19 cellular contexts compared by ENCODE assay signal in genomic region chr17:15180121-15180561, GRCh38.
"Had no signal": no experiment of that assay in that cellular context is flagged by ENCODE, and none has a peak within 500 bp of the region (broad histone marks: within the 10 kb centered on the region; RNA-seq: fewer than 3 reads in every experiment).

No MANE protein-coding gene starts in this region.

- H3K36me3 Mint-ChIP-seq: natural killer cell treated with Interleukin-12 subunit alpha and Interleukin-12 subunit beta and Interleukin-15 and Interleukin-18, amount 100 ng/mL, for 72 hours; type B pancreatic cell had no signal

- H3K4me3 ChIP-seq: coronary artery, heart right ventricle, prostate gland, suprapubic skin had no signal

- H3K27me3 ChIP-seq: heart right ventricle, suprapubic skin had no signal

- H3K27ac ChIP-seq: coronary artery, heart right ventricle, prostate gland, suprapubic skin had no signal

- H3K4me1 Mint-ChIP-seq: activated CD4-positive, alpha-beta memory T cell treated with anti-CD3 and anti-CD28 coated beads, Interleukin-2, amount 10 ng/mL, durations not matched to agents 7 days and 5 days; activated naive CD8-positive, alpha-beta T cell treated with anti-CD3 and anti-CD28 coated beads, Interleukin-2, amount 50 U/mL, for 24 hours had no signal

- DNase-seq: activated CD4-positive, alpha-beta memory T cell treated with anti-CD3 and anti-CD28 coated beads, Interleukin-2, amount 10 ng/mL, durations not matched to agents 7 days and 5 days; activated CD4-positive, alpha-beta T cell treated with anti-CD3 and anti-CD28 coated beads for 1 hour; activated CD8-positive, alpha-beta memory T cell treated with anti-CD3 and anti-CD28 coated beads, Interleukin-2, amount 50 U/mL, for 48 hours; activated naive CD4-positive, alpha-beta T cell treated with Interleukin-2 at 50 U/mL for 16 hours; activated naive CD8-positive, alpha-beta T cell treated with anti-CD3 and anti-CD28 coated beads, Interleukin-2, amount 50 U/mL, for 24 hours; effector CD4-positive, alpha-beta T cell; heart right ventricle; stimulated activated CD4-positive, alpha-beta T cell treated with anti-CD3 and anti-CD28 coated beads, Interleukin-2, amount 100 ng/mL, for 24 hours; stimulated activated naive CD4-positive, alpha-beta T cell treated with Interleukin-2 at 50 U/mL for 16 hours; T-helper 2 cell had no signal

- H3K27ac Mint-ChIP-seq: activated CD4-positive, alpha-beta memory T cell treated with anti-CD3 and anti-CD28 coated beads, Interleukin-2, amount 10 ng/mL, durations not matched to agents 7 days and 5 days; activated naive CD8-positive, alpha-beta T cell treated with anti-CD3 and anti-CD28 coated beads, Interleukin-2, amount 50 U/mL, for 24 hours; natural killer cell treated with Interleukin-12 subunit alpha and Interleukin-12 subunit beta and Interleukin-15 and Interleukin-18, amount 100 ng/mL, for 72 hours; type B pancreatic cell had no signal

- H3K9me3 ChIP-seq: heart right ventricle, prostate gland, suprapubic skin had no signal

- H3K4me1 ChIP-seq: prostate gland had no signal

- H3K4me3 Mint-ChIP-seq: activated CD4-positive, alpha-beta memory T cell treated with anti-CD3 and anti-CD28 coated beads, Interleukin-2, amount 10 ng/mL, durations not matched to agents 7 days and 5 days; activated naive CD8-positive, alpha-beta T cell treated with anti-CD3 and anti-CD28 coated beads, Interleukin-2, amount 50 U/mL, for 24 hours; natural killer cell treated with Interleukin-12 subunit alpha and Interleukin-12 subunit beta and Interleukin-15 and Interleukin-18, amount 100 ng/mL, for 72 hours; type B pancreatic cell had no signal

- FAIRE-seq: frontal cortex, islet of Langerhans had no signal

- ATAC-seq: activated naive CD8-positive, alpha-beta T cell treated with anti-CD3 and anti-CD28 coated beads, Interleukin-2, amount 50 U/mL, for 24 hours; heart right ventricle; left lobe of liver; natural killer cell treated with Interleukin-12 subunit alpha and Interleukin-12 subunit beta and Interleukin-15 and Interleukin-18, amount 100 ng/mL, for 72 hours; sciatic nerve had no signal

- H3K9me3 Mint-ChIP-seq: activated CD4-positive, alpha-beta memory T cell treated with anti-CD3 and anti-CD28 coated beads, Interleukin-2, amount 10 ng/mL, durations not matched to agents 7 days and 5 days; activated naive CD8-positive, alpha-beta T cell treated with anti-CD3 and anti-CD28 coated beads, Interleukin-2, amount 50 U/mL, for 24 hours; natural killer cell treated with Interleukin-12 subunit alpha and Interleukin-12 subunit beta and Interleukin-15 and Interleukin-18, amount 100 ng/mL, for 72 hours; type B pancreatic cell had no signal

- H3K36me3 ChIP-seq: heart right ventricle, prostate gland, suprapubic skin had no signal
